Comparison of ENCODE assay signal across 2 cellular contexts in the genomic region with DNA sequence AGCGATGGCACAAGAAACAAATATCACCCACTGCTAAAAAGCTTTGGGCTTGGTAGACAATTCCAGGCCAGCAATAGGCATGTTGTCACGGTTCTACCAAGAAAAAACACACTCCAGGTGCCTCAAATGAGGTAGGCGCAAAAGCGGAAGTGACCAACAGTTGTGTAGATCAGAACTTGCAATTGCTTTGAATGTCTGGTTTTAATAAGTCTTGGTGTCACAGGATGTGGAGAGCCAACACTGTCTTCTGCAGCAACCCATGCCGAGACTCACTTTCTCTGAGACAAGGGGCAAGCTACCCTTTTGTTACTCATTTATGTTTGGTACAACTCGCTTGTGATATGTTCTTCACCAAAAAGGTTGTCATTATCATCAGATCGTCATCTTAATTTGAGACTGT.
TF ChIP-seq lines count a peak whose summit lies in the region.

No MANE protein-coding gene starts in this region.

TF ChIP-seq in A549, 52 proteins besides CTCF, POLR2A, EP300 and RAD21 (continued from another document):
- TF ChIP-seq, protein P1, sequence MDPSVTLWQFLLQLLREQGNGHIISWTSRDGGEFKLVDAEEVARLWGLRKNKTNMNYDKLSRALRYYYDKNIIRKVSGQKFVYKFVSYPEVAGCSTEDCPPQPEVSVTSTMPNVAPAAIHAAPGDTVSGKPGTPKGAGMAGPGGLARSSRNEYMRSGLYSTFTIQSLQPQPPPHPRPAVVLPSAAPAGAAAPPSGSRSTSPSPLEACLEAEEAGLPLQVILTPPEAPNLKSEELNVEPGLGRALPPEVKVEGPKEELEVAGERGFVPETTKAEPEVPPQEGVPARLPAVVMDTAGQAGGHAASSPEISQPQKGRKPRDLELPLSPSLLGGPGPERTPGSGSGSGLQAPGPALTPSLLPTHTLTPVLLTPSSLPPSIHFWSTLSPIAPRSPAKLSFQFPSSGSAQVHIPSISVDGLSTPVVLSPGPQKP (IDR thresholded peaks at IDR 0.05; ENCODE audit: low read depth, low read length): no peak
- TF ChIP-seq BHLHE40 (IDR thresholded peaks at IDR 0.05; ENCODE audit: low read depth, low read length) (no peak), ZC3H11A (IDR thresholded peaks at IDR 0.05) (no peak), ESRRA (IDR thresholded peaks at IDR 0.05; ENCODE audit: borderline replicate concordance, low read length) (no peak), JUNB (IDR thresholded peaks at IDR 0.05) (no peak), ZNF302 (CRISPR knock-in tag; IDR thresholded peaks at IDR 0.05) (no peak), SMC3 (IDR thresholded peaks at IDR 0.05) (no peak), TFCP2L1 (CRISPR knock-in tag; IDR thresholded peaks at IDR 0.05) (no peak), RNF2 (IDR thresholded peaks at IDR 0.05; ENCODE audit: borderline replicate concordance, low read depth) (no peak), FOSB (CRISPR knock-in tag; IDR thresholded peaks at IDR 0.05) (no peak), RCOR1 (IDR thresholded peaks at IDR 0.05; ENCODE audit: low read depth, low read length) (no peak), HOXA7 (CRISPR knock-in tag; IDR thresholded peaks at IDR 0.05) (no peak), KDM1A (IDR thresholded peaks at IDR 0.05; ENCODE audit: low read depth) (no peak)
- TF ChIP-seq, protein P2, sequence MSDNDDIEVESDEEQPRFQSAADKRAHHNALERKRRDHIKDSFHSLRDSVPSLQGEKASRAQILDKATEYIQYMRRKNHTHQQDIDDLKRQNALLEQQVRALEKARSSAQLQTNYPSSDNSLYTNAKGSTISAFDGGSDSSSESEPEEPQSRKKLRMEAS (IDR thresholded peaks at IDR 0.05): no peak
- TF ChIP-seq, protein P3, sequence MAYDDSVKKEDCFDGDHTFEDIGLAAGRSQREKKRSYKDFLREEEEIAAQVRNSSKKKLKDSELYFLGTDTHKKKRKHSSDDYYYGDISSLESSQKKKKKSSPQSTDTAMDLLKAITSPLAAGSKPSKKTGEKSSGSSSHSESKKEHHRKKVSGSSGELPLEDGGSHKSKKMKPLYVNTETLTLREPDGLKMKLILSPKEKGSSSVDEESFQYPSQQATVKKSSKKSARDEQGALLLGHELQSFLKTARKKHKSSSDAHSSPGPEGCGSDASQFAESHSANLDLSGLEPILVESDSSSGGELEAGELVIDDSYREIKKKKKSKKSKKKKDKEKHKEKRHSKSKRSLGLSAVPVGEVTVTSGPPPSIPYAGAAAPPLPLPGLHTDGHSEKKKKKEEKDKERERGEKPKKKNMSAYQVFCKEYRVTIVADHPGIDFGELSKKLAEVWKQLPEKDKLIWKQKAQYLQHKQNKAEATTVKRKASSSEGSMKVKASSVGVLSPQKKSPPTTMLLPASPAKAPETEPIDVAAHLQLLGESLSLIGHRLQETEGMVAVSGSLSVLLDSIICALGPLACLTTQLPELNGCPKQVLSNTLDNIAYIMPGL (CRISPR knock-in tag; IDR thresholded peaks at IDR 0.05; ENCODE audit: borderline replicate concordance): no peak

TF ChIP-seq in K562, 482 proteins besides CTCF, POLR2A, EP300 and RAD21 (continued from another document):
- TF ChIP-seq ZNF347 (CRISPR knock-in tag; IDR thresholded peaks at IDR 0.05; ENCODE audit: low read depth): no peak
- no peak for TF ChIP-seq FOXJ2 (tag; IDR thresholded peaks at IDR 0.05)
- TF ChIP-seq ZNF253 (CRISPR knock-in tag; conservative IDR thresholded peaks at IDR 0.05): no peak
